Comparison of ENCODE assay signal across 29 cellular contexts in the genomic region with DNA sequence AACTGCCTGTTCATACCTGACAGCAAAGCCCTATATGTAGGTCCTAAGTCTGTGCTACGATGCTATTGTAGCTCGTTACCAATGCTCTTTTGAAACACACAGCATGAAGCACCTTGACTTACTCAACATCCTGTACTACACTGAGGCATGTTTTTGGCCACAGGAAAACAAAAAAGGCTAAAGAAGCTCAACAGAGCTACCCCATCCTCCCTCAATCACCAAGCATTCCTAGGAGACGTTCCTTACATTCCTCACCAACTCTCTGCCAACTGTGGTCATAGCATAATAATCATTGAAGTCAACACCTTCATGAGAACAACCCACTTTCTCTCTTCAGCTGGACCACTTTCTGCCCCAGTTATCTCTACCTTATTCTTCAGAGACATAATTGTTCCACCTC.
DNase-seq lines count a peak whose midpoint lies in the region; ATAC-seq and TF ChIP-seq lines count a peak whose summit lies in the region.
"Had no signal": no experiment of that assay in that cellular context is flagged by ENCODE, and none has a peak within 500 bp of the region (broad histone marks: within the 10 kb centered on the region; RNA-seq: fewer than 3 reads in every experiment).

No MANE protein-coding gene starts in this region.

- H4K20me1 ChIP-seq in GM23338 (replicated peaks; ENCODE audit: insufficient read depth), result no peaks in the 10 kb centered on the region

- no peak overlapping the region for H3K27ac Mint-ChIP-seq in GM23338
- H3K27ac Mint-ChIP-seq: activated CD4-positive, alpha-beta T cell treated with anti-CD3 and anti-CD28 coated beads, Interleukin-2, amount 10 ng/mL, durations not matched to agents 24 days and 14 days; activated naive CD8-positive, alpha-beta T cell treated with anti-CD3 and anti-CD28 coated beads for 36 hours; CD8-positive, alpha-beta T cell; immature natural killer cell; neural progenitor cell had no signal

- H3K4me3 Mint-ChIP-seq in GM23338, result no peak overlapping the region
- H3K4me3 Mint-ChIP-seq: activated CD4-positive, alpha-beta T cell treated with anti-CD3 and anti-CD28 coated beads, Interleukin-2, amount 10 ng/mL, durations not matched to agents 24 days and 14 days; activated naive CD8-positive, alpha-beta T cell treated with anti-CD3 and anti-CD28 coated beads for 36 hours; CD8-positive, alpha-beta T cell; immature natural killer cell; neural progenitor cell had no signal

- H3K4me1 ChIP-seq in GM23338 (ENCODE audit: insufficient read depth), result no peaks in the 10 kb centered on the region
- H3K4me1 ChIP-seq: BE2C, body of pancreas, neural progenitor cell, Peyer's patch had no signal

- H3K4me2 ChIP-seq in GM23338, result no peak overlapping the region
- H3K4me2 ChIP-seq: neural progenitor cell had no signal

- H3K4me1 Mint-ChIP-seq in GM23338, result peaks cover 10% of the 10 kb centered on the region
- H3K4me1 Mint-ChIP-seq: activated CD4-positive, alpha-beta T cell treated with anti-CD3 and anti-CD28 coated beads, Interleukin-2, amount 10 ng/mL, durations not matched to agents 24 days and 14 days; activated naive CD8-positive, alpha-beta T cell treated with anti-CD3 and anti-CD28 coated beads for 36 hours; immature natural killer cell had no signal

- in situ Hi-C loops in astrocyte of the cerebellum (cut with HindIII; ENCODE audit: low sequenced_read_pairs), result no loop called here

- no peaks in the 10 kb centered on the region for H3K36me3 ChIP-seq in GM23338 (ENCODE audit: insufficient read depth)
- H3K36me3 ChIP-seq: BE2C, HAP-1, neural progenitor cell, Peyer's patch, WERI-Rb-1 had no signal

- H3K4me3 ChIP-seq in GM23338 (no peak overlapping the region), astrocyte of the cerebellum (ENCODE audit: low read depth, low read length) (no peak overlapping the region)
- H3K4me3 ChIP-seq: body of pancreas, HAP-1, neural progenitor cell, Peyer's patch had no signal

- no peaks in the 10 kb centered on the region for H3K27me3 Mint-ChIP-seq in GM23338 (ENCODE audit: insufficient read depth, low read depth, poor library complexity)
- H3K27me3 Mint-ChIP-seq: activated CD4-positive, alpha-beta T cell treated with anti-CD3 and anti-CD28 coated beads, Interleukin-2, amount 10 ng/mL, durations not matched to agents 24 days and 14 days; activated naive CD8-positive, alpha-beta T cell treated with anti-CD3 and anti-CD28 coated beads for 36 hours had no signal

- H2AFZ ChIP-seq in GM23338, result no peak overlapping the region
- H2AFZ ChIP-seq: neural progenitor cell had no signal

- no peaks in the 10 kb centered on the region for H3F3A ChIP-seq in GM23338 (replicated peaks; ENCODE audit: low read depth)

- TF ChIP-seq CTCF in GM23338 (conservative IDR thresholded peaks at IDR 0.05; ENCODE audit: low read depth in 2 of 2), result no peak
- TF ChIP-seq CTCF in astrocyte of the cerebellum (IDR thresholded peaks at IDR 0.05; ENCODE audit: low read depth, low read length, missing control alignments), result no peak

- no peaks in the 10 kb centered on the region for H3K27me3 ChIP-seq in GM23338 (ENCODE audit: insufficient read depth)
- H3K27me3 ChIP-seq: BE2C, body of pancreas, neural progenitor cell, Peyer's patch had no signal

- H3K27ac ChIP-seq in GM23338 (ENCODE audit: low read depth), result 0 out of 2 replicates have a peak overlapping the region, but pooled peaks have one; percentile 45
- H3K27ac ChIP-seq: body of pancreas, neural progenitor cell, Peyer's patch, WERI-Rb-1 had no signal

- no peaks in the 10 kb centered on the region for H3K79me2 ChIP-seq in GM23338 (replicated peaks; ENCODE audit: insufficient read depth)

- peaks cover 33% of the 10 kb centered on the region for H3K9me3 Mint-ChIP-seq in GM23338
- H3K9me3 Mint-ChIP-seq: activated CD4-positive, alpha-beta T cell treated with anti-CD3 and anti-CD28 coated beads, Interleukin-2, amount 10 ng/mL, durations not matched to agents 24 days and 14 days; activated naive CD8-positive, alpha-beta T cell treated with anti-CD3 and anti-CD28 coated beads for 36 hours; CD8-positive, alpha-beta T cell; immature natural killer cell had no signal

- H3K9me2 ChIP-seq in GM23338 (ENCODE audit: insufficient read depth), result 0 out of 2 replicates have a peak, but pooled peaks cover 8% of the 10 kb centered on the region

- H3K36me3 Mint-ChIP-seq in GM23338 (ENCODE audit: low read depth), result peaks cover 20% of the 10 kb centered on the region
- H3K36me3 Mint-ChIP-seq: activated naive CD8-positive, alpha-beta T cell treated with anti-CD3 and anti-CD28 coated beads for 36 hours; CD8-positive, alpha-beta T cell; immature natural killer cell; neural progenitor cell had no signal

- ATAC-seq in GM23338 (no peak), HG03095 (IDR thresholded peaks at IDR 0.05; ENCODE audit: unreplicated experiment) (no peak)
- ATAC-seq: body of pancreas; CD8-positive, alpha-beta T cell; stimulated activated naive CD8-positive, alpha-beta T cell treated with anti-CD3 and anti-CD28 coated beads, Interleukin-15, Interleukin-2, amounts not matched to agents 100 U/mL and 50 U/mL, for 24 hours had no signal

- DNase-seq in AG08396 (ENCODE audit: low spot score) (peak; percentile 17), GM23338 (ENCODE audit: low spot score) (no peak), astrocyte of the cerebellum (ENCODE audit: low read depth) (peak; percentile 12), iris pigment epithelial cell (ENCODE audit: low read depth) (peak; percentile 0), NCI-H510A (lab: John Stamatoyannopoulos, UW) (no peak), cerebellar cortex (ENCODE audit: low spot score) (no peak), foreskin melanocyte (no peak)
- DNase-seq: activated CD4-positive, alpha-beta T cell treated with anti-CD3 and anti-CD28 coated beads, Interleukin-2, amount 10 ng/mL, durations not matched to agents 24 days and 14 days; activated gamma-delta T cell; activated naive CD8-positive, alpha-beta T cell treated with anti-CD3 and anti-CD28 coated beads for 36 hours; activated T-cell treated with anti-CD3 and anti-CD28 coated beads, Interleukin-2, amount 50 U/mL, for 1 hour; BE2C; body of pancreas; CD8-positive, alpha-beta T cell; hippocampal formation; immature natural killer cell; Karpas-422; NCI-H1436; NCI-H2081 treated with DMSO at 0.1 percent for 48 hours; NCI-H2227 treated with DMSO at 0.1 percent for 48 hours; Peyer's patch; SHP77 treated with DMSO at 0.1 percent for 48 hours; stimulated activated CD4-positive, alpha-beta T cell treated with anti-CD3 and anti-CD28 coated beads, Interleukin-1b, Interleukin-23, amount 100 ng/mL, for 48 hours; stimulated activated naive CD8-positive, alpha-beta T cell treated with anti-CD3 and anti-CD28 coated beads, Interleukin-15, Interleukin-2, amounts not matched to agents 100 U/mL and 50 U/mL, for 24 hours; T-helper 9 cell; WERI-Rb-1 had no signal

TF ChIP-seq in GM23338, 12 proteins besides CTCF, POLR2A, EP300 and RAD21 (continues in another document):
- no peak for TF ChIP-seq ZNF114 (CRISPR knock-in tag; IDR thresholded peaks at IDR 0.05)
- TF ChIP-seq CREB1 (CRISPR knock-in tag; IDR thresholded peaks at IDR 0.05; ENCODE audit: low read depth), result no peak
- TF ChIP-seq REST (IDR thresholded peaks at IDR 0.05; ENCODE audit: unreplicated experiment), result no peak
- no peak for TF ChIP-seq ZNF331 (CRISPR knock-in tag; IDR thresholded peaks at IDR 0.05; ENCODE audit: low read depth)

Comparison
In these comparisons a context has a peak if more than half of its experiments do, and no peak if none do; other contexts are left out.
1. DNase-seq: peak in AG08396 (single experiment), astrocyte of the cerebellum (single experiment) and iris pigment epithelial cell (single experiment); none in GM23338 (single experiment), NCI-H510A (single experiment), cerebellar cortex (single experiment) and foreskin melanocyte (single experiment).